Comparison of ENCODE assay signal across 6 cellular contexts in the genomic region with DNA sequence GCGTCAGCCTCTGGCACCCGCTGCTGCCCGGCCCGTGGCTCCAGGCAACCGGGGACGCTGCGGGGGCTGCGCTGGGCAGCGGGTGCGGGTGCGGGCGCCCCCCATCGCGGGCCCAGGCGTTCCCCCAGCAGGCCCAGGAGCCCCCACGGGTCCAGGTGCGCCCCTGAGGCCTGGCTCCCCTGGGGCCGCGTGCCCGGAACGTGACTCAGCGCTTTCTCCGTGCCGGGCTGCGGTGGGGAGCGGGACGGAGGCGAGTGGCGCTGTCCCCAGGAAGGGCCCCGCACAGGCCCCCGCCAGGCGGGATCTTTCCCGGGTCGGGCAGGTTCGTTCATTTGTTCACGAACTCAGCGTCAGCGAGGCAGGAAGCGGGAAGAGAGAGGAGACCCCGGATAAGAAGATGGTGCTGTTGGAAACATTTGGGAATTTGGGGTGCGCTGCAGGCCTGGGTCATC. TPM values are rescaled to one million over a fixed set of nuclear protein-coding genes. Genes with fewer than 3 reads are reported as not detected.
A peak's percentile ranks its signal among the peaks of the same experiment; 100 is the strongest.
DNase-seq lines count a peak whose midpoint lies in the region; TF ChIP-seq lines count a peak whose summit lies in the region.

No MANE protein-coding gene starts in this region.

- peak overlapping the region; percentile 8 to 51 for H3K4me3 ChIP-seq in right atrium auricular region
- H3K4me3 ChIP-seq in urinary bladder (ENCODE audit: low read depth, low read length): peak overlapping the region; percentile 30

- peak overlapping the region in 1 of 2 donors; percentile 66 for H3K27ac ChIP-seq in right atrium auricular region
- no peak overlapping the region for H3K27ac ChIP-seq in urinary bladder (ENCODE audit: low read depth)

- no peak for TF ChIP-seq CTCF in right atrium auricular region (IDR thresholded peaks at IDR 0.05)

- peak; percentile 36 for DNase-seq in stimulated activated CD4-positive, alpha-beta T cell treated with anti-CD3 and anti-CD28 coated beads, Interleukin-12 subunit alpha, Interleukin-12 subunit beta, amount 100 ng/mL, for 4 hours
- DNase-seq in stimulated activated CD4-positive, alpha-beta T cell treated with anti-CD3 and anti-CD28 coated beads, Interleukin-2, amount 100 ng/mL, for 48 hours: no peak
- DNase-seq in right atrium auricular region (ENCODE audit: low spot score) (no peak), middle frontal gyrus (ENCODE audit: extremely low spot score, low spot score) (no peak), NCI-H82 treated with DMSO at 0.1 percent for 48 hours (lab: John Stamatoyannopoulos, UW; ENCODE audit: unreplicated experiment) (no peak)

- WGBS in urinary bladder: 28% methylated on average over 41 of the region's 41 CpGs

- H3K27me3 ChIP-seq in right atrium auricular region: no peaks in the 10 kb centered on the region

- H3K4me1 ChIP-seq in right atrium auricular region (peaks cover 0 to 11% of the 10 kb centered on the region in 2 donors), urinary bladder (ENCODE audit: insufficient read depth) (peaks cover 3% of the 10 kb centered on the region)

- no peaks in the 10 kb centered on the region for H3K9me3 ChIP-seq in right atrium auricular region

- no peaks in the 10 kb centered on the region for H3K36me3 ChIP-seq in right atrium auricular region
- H3K36me3 ChIP-seq in urinary bladder (ENCODE audit: insufficient read depth): no peaks in the 10 kb centered on the region

RNA-seq across cellular contexts. Expression of a gene that starts 18.4 kb away (rescaled TPM):
- total RNA-seq in right atrium auricular region (10 to 100 TPM; 56.0 to 65.3 TPM), urinary bladder (75.3 TPM)
- 74.8 TPM for polyA plus RNA-seq in urinary bladder

RNA-seq across cellular contexts. Expression of a gene that starts 19.1 kb away (rescaled TPM):
- not detected for total RNA-seq in right atrium auricular region
- total RNA-seq in urinary bladder: 0.90 TPM
- polyA plus RNA-seq in urinary bladder: 1.4 TPM

RNA-seq across cellular contexts. Expression of a gene that starts 43.0 kb away (rescaled TPM):
- total RNA-seq in right atrium auricular region: not detected
- total RNA-seq in urinary bladder: not detected
- 2.2 TPM for polyA plus RNA-seq in urinary bladder

RNA-seq across cellular contexts. Expression of a gene that starts 47.4 kb away (rescaled TPM):
- not detected for total RNA-seq in right atrium auricular region
- not detected for total RNA-seq in urinary bladder
- polyA plus RNA-seq in urinary bladder: 0.09 TPM

RNA-seq across cellular contexts. Expression of a gene that starts 49.6 kb away (rescaled TPM):
- total RNA-seq in right atrium auricular region (10 to 100 TPM; 35.2 to 43.9 TPM), urinary bladder (34.7 TPM)
- 54.8 TPM for polyA plus RNA-seq in urinary bladder
